Comparison of ENCODE assay signal across 23 cellular contexts in genomic region chr5:166529200-166529599, GRCh38.
DNase-seq lines count a peak whose midpoint lies in the region; ATAC-seq and TF ChIP-seq lines count a peak whose summit lies in the region.
"Had no signal": no experiment of that assay in that cellular context is flagged by ENCODE, and none has a peak within 500 bp of the region (broad histone marks: within the 10 kb centered on the region; RNA-seq: fewer than 3 reads in every experiment).

No MANE protein-coding gene starts in this region.

- H4K20me1 ChIP-seq in GM23338 (replicated peaks; ENCODE audit: insufficient read depth) (no peaks in the 10 kb centered on the region), neural progenitor cell (ENCODE audit: low read depth) (no peaks in the 10 kb centered on the region)
- H4K20me1 ChIP-seq: BLaER1 had no signal

- H3K27ac Mint-ChIP-seq in GM23338 (0 out of 2 replicates have a peak overlapping the region, but pooled peaks have one; percentile 27), neural progenitor cell (no peak overlapping the region), endodermal cell (no peak overlapping the region)
- H3K27ac Mint-ChIP-seq: CD14-positive monocyte; CD4-positive, alpha-beta memory T cell; CD4-positive, CD25-positive, alpha-beta regulatory T cell; CD8-positive, alpha-beta memory T cell had no signal

- ATAC-seq in GM23338: no peak
- ATAC-seq: GM12878 had no signal

- H3K27me3 ChIP-seq in GM23338 (ENCODE audit: insufficient read depth): no peaks in the 10 kb centered on the region
- H3K27me3 ChIP-seq in HUES48 (ENCODE audit: control insufficient read depth, insufficient read depth, low read length): no peaks in the 10 kb centered on the region
- no peaks in the 10 kb centered on the region for H3K27me3 ChIP-seq in neural progenitor cell
- no peaks in the 10 kb centered on the region for H3K27me3 ChIP-seq in esophagus squamous epithelium
- H3K27me3 ChIP-seq in endodermal cell (ENCODE audit: control insufficient read depth, insufficient read depth, low read length, poor library complexity, severe bottlenecking): no peaks in the 10 kb centered on the region
- H3K27me3 ChIP-seq: BE2C, BLaER1 had no signal

- no peaks in the 10 kb centered on the region for H3K27me3 Mint-ChIP-seq in GM23338 (ENCODE audit: insufficient read depth, low read depth, poor library complexity)
- H3K27me3 Mint-ChIP-seq in neural progenitor cell (ENCODE audit: insufficient read depth, low read depth): no peaks in the 10 kb centered on the region
- H3K27me3 Mint-ChIP-seq in endodermal cell (ENCODE audit: insufficient read depth): no peaks in the 10 kb centered on the region
- H3K27me3 Mint-ChIP-seq: CD4-positive, alpha-beta memory T cell; CD4-positive, CD25-positive, alpha-beta regulatory T cell; CD8-positive, alpha-beta memory T cell had no signal

- H3K27ac ChIP-seq in GM23338 (ENCODE audit: low read depth): no peak overlapping the region
- peak overlapping the region; percentile 38 for H3K27ac ChIP-seq in HUES48 (ENCODE audit: low read depth, low read length)
- H3K27ac ChIP-seq in neural progenitor cell: no peak overlapping the region
- no peak overlapping the region for H3K27ac ChIP-seq in esophagus squamous epithelium
- H3K27ac ChIP-seq in endodermal cell (ENCODE audit: low read depth, low read length): no peak overlapping the region
- H3K27ac ChIP-seq: BLaER1 had no signal

- H3K36me3 ChIP-seq in GM23338 (ENCODE audit: insufficient read depth) (no peaks in the 10 kb centered on the region), HUES48 (ENCODE audit: control insufficient read depth, insufficient read depth, low read length) (no peaks in the 10 kb centered on the region), neural progenitor cell (no peaks in the 10 kb centered on the region), esophagus squamous epithelium (no peaks in the 10 kb centered on the region), endodermal cell (ENCODE audit: control insufficient read depth, insufficient read depth, low read length) (no peaks in the 10 kb centered on the region)
- H3K36me3 ChIP-seq: BE2C, BLaER1 had no signal

- no peak for DNase-seq in GM23338 (ENCODE audit: low spot score)
- DNase-seq in neural progenitor cell (ENCODE audit: low spot score): no peak
- no peak for DNase-seq in esophagus squamous epithelium (lab: John Stamatoyannopoulos, UW)
- no peak for DNase-seq in endodermal cell
- DNase-seq: 8988T; ACHN; BE2C; C1 segment of cervical spinal cord; CD4-positive, alpha-beta memory T cell; CD4-positive, CD25-positive, alpha-beta regulatory T cell; CD8-positive, alpha-beta memory T cell; COR-L47; DMS 273 treated with DMSO at 0.1 percent for 48 hours; DMS153; DMS53; DMS79; DND-41; EL; GDM1 had no signal

- H3K9ac ChIP-seq in HUES48 (ENCODE audit: low read depth, low read length) (no peak overlapping the region), neural progenitor cell (no peak overlapping the region), endodermal cell (ENCODE audit: extremely low read depth, low read length, poor library complexity, severe bottlenecking) (no peak overlapping the region)
- H3K9ac ChIP-seq: BLaER1 had no signal

- TF ChIP-seq CTCF in GM23338 (conservative IDR thresholded peaks at IDR 0.05; ENCODE audit: low read depth in 2 of 2) (no peak), neural progenitor cell (IDR thresholded peaks at IDR 0.05) (no peak), esophagus squamous epithelium (IDR thresholded peaks at IDR 0.05) (no peak), endodermal cell (conservative IDR thresholded peaks at IDR 0.05) (no peak)

- H3K4me2 ChIP-seq in GM23338: no peak overlapping the region
- H3K4me2 ChIP-seq in neural progenitor cell: no peak overlapping the region
- H3K4me2 ChIP-seq: BLaER1 had no signal

- H3K36me3 Mint-ChIP-seq in GM23338 (ENCODE audit: low read depth): no peaks in the 10 kb centered on the region
- no peaks in the 10 kb centered on the region for H3K36me3 Mint-ChIP-seq in neural progenitor cell
- H3K36me3 Mint-ChIP-seq in endodermal cell (ENCODE audit: low read depth): no peaks in the 10 kb centered on the region
- H3K36me3 Mint-ChIP-seq: CD14-positive monocyte; CD4-positive, alpha-beta memory T cell; CD4-positive, CD25-positive, alpha-beta regulatory T cell; CD8-positive, alpha-beta memory T cell had no signal

- intact Hi-C loops in esophagus squamous epithelium (cut with DNase I): no loop called here

- H3K79me2 ChIP-seq in GM23338 (replicated peaks; ENCODE audit: insufficient read depth): no peaks in the 10 kb centered on the region
- no peaks in the 10 kb centered on the region for H3K79me2 ChIP-seq in neural progenitor cell (ENCODE audit: low read depth)

- H3F3A ChIP-seq in GM23338 (replicated peaks; ENCODE audit: low read depth) (no peaks in the 10 kb centered on the region), neural progenitor cell (ENCODE audit: low read depth) (no peaks in the 10 kb centered on the region)

- H2AFZ ChIP-seq in GM23338: no peak overlapping the region
- peak overlapping the region; percentile 55 for H2AFZ ChIP-seq in neural progenitor cell (replicated peaks)

- 29 to 41% methylated on average over 2 of the region's 2 CpGs for WGBS in esophagus squamous epithelium, 2 donors
- WGBS in endodermal cell (ENCODE audit: insufficient coverage in 1 of 2, insufficient read length in 1 of 2), 2 experiments: 13 to 45% methylated on average over 1 to 2 of the region's 2 CpGs

- no peak overlapping the region for H3K4me3 ChIP-seq in GM23338
- H3K4me3 ChIP-seq in HUES48 (ENCODE audit: low read depth, low read length): no peak overlapping the region
- no peak overlapping the region for H3K4me3 ChIP-seq in neural progenitor cell
- no peak overlapping the region for H3K4me3 ChIP-seq in esophagus squamous epithelium
- no peak overlapping the region for H3K4me3 ChIP-seq in endodermal cell (ENCODE audit: low read length)
- H3K4me3 ChIP-seq: BLaER1, GM12878 had no signal

- no peaks in the 10 kb centered on the region for H3K4me1 Mint-ChIP-seq in GM23338
- peaks cover 6% of the 10 kb centered on the region for H3K4me1 Mint-ChIP-seq in neural progenitor cell
- H3K4me1 Mint-ChIP-seq in endodermal cell: no peaks in the 10 kb centered on the region
- H3K4me1 Mint-ChIP-seq: CD14-positive monocyte; CD4-positive, alpha-beta memory T cell; CD4-positive, CD25-positive, alpha-beta regulatory T cell; CD8-positive, alpha-beta memory T cell had no signal

- H3K9me3 Mint-ChIP-seq in GM23338: no peaks in the 10 kb centered on the region
- peaks cover 2% of the 10 kb centered on the region for H3K9me3 Mint-ChIP-seq in neural progenitor cell
- no peaks in the 10 kb centered on the region for H3K9me3 Mint-ChIP-seq in endodermal cell

- H3K4me3 Mint-ChIP-seq in GM23338 (no peak overlapping the region), neural progenitor cell (no peak overlapping the region), endodermal cell (no peak overlapping the region)
- H3K4me3 Mint-ChIP-seq: CD14-positive monocyte; CD4-positive, alpha-beta memory T cell; CD4-positive, CD25-positive, alpha-beta regulatory T cell; CD8-positive, alpha-beta memory T cell had no signal

- no peaks in the 10 kb centered on the region for H3K4me1 ChIP-seq in GM23338 (ENCODE audit: insufficient read depth)
- no peaks in the 10 kb centered on the region; the same call in 1 of the 2 replicates for H3K4me1 ChIP-seq in HUES48 (ENCODE audit: control insufficient read depth, insufficient read depth, low read length)
- peaks cover 2% of the 10 kb centered on the region for H3K4me1 ChIP-seq in neural progenitor cell
- H3K4me1 ChIP-seq in esophagus squamous epithelium: no peaks in the 10 kb centered on the region
- no peaks in the 10 kb centered on the region for H3K4me1 ChIP-seq in endodermal cell (ENCODE audit: control insufficient read depth, insufficient read depth, low read length)
- H3K4me1 ChIP-seq: BE2C, BLaER1 had no signal

- TF ChIP-seq POLR2A in esophagus squamous epithelium (IDR thresholded peaks at IDR 0.05): no peak

- peaks cover 3% of the 10 kb centered on the region; the same call in 1 of the 2 replicates for H3K9me2 ChIP-seq in GM23338 (ENCODE audit: insufficient read depth)

- H3K9me3 ChIP-seq in HUES48 (ENCODE audit: control insufficient read depth, insufficient read depth, low read length) (no peaks in the 10 kb centered on the region), neural progenitor cell (ENCODE audit: low read depth) (no peaks in the 10 kb centered on the region), esophagus squamous epithelium (no peaks in the 10 kb centered on the region), endodermal cell (ENCODE audit: control insufficient read depth, low read length) (no peaks in the 10 kb centered on the region)
- H3K9me3 ChIP-seq: BE2C, BLaER1 had no signal
